In the genomic region with DNA sequence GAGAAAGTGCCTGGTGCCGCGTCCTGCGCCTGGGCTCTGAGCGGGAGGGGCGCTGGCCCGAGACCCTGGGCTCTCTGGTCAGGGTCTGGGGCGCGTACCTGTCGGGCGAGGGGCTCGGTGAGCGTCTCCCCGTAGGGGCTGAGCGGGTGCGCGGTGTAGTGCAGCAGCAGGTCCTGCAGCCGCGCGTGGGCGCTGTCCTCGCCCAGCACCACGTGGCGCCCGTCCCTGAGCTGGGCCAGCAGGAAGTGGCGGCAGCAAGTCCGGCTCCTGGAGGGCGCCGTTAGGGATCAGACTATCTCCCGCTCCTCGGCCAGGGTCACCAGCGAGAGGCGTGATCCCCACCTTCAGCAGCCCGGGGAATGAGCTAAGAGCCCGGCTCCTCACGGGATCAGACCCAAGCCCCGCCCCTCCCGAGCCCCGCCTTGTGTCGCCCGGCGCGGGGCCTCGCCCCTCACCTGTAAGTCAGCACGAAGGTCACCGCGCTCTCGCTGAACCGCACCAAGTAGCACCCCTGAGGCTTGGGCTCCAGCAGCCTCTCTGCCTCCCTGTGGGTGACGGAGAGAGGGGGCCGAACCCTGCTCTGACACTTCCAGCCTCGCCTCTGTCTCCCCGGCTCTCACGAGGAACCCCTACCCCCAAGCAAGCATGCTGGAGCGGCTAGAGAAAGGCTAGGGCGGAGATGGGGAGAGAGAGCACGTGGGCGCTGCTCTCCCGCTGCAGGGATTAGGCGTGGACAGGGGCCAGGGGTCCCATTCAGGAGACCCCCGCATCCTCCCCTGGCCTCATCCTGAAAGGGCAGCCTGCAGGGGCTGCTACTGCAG, we compare ENCODE assay signal across 8 cellular contexts. TPM values are rescaled to one million over a fixed set of nuclear protein-coding genes. Genes with fewer than 3 reads are reported as not detected.
DNase-seq lines count a peak whose midpoint lies in the region; ATAC-seq lines count a peak whose summit lies in the region.

No MANE protein-coding gene starts in this region.

- peaks cover 30 to 33% (median 31%) of the 10 kb centered on the region in 3 donors for H3K4me1 Mint-ChIP-seq in naive B cell

- H3K27me3 Mint-ChIP-seq in naive B cell, result peaks cover 4 to 33% (median 18%) of the 10 kb centered on the region in 3 donors

- peak overlapping the region in 2 of 6 donors; percentile 3 to 56 for H3K27ac Mint-ChIP-seq in naive B cell

- peak; percentile 59 to 70 for DNase-seq in NCI-H2081 (lab: John Stamatoyannopoulos, UW)
- no peak for DNase-seq in NCI-H2081 treated with DMSO at 0.1 percent for 48 hours (lab: John Stamatoyannopoulos, UW)
- peak; percentile 44 for DNase-seq in NCI-H510A (lab: John Stamatoyannopoulos, UW)
- peak; percentile 69 for DNase-seq in activated T-cell treated with anti-CD3 and anti-CD28 coated beads for 4 hours
- peak; percentile 46 for DNase-seq in naive B cell
- DNase-seq in stimulated activated CD8-positive, alpha-beta memory T cell treated with anti-CD3 and anti-CD28 coated beads, Interleukin-7, amount 100 ng/mL, for 48 hours (ENCODE audit: extremely low read depth in 1 of 2, low read depth in 1 of 2), result peak; percentile 55 to 67

- no peaks in the 10 kb centered on the region for H3K9me3 Mint-ChIP-seq in naive B cell

- peak overlapping the region; percentile 7 to 93 (median 84) for H3K4me3 Mint-ChIP-seq in naive B cell

- no peaks in the 10 kb centered on the region for H3K36me3 Mint-ChIP-seq in naive B cell

- ATAC-seq in esophagus mucosa, result peak; percentile 75
- ATAC-seq in naive B cell (ENCODE audit: low read depth in 2 of 2), result peak; percentile 47 to 52
- no peak for ATAC-seq in GM21447 (IDR thresholded peaks at IDR 0.05; ENCODE audit: unreplicated experiment)

RNA-seq across cellular contexts. Expression of a gene that starts 2.7 kb away (rescaled TPM):
- total RNA-seq in esophagus mucosa, result 1.4 TPM
- 1 to 10 TPM in 1 of 6 donors, under 1 TPM in 4, not detected in 1; 0.26 to 1.2 (median 0.31) TPM for polyA plus RNA-seq in naive B cell (ENCODE audit: low read depth in 6 of 6)

RNA-seq across cellular contexts. Expression of a gene that starts 45.0 kb away (rescaled TPM):
- not detected for total RNA-seq in esophagus mucosa
- polyA plus RNA-seq in naive B cell (ENCODE audit: low read depth in 6 of 6), result not detected

RNA-seq across cellular contexts. Expression of a gene that starts 46.6 kb away (rescaled TPM):
- total RNA-seq in esophagus mucosa, result 61.1 TPM
- polyA plus RNA-seq in naive B cell (ENCODE audit: low read depth in 6 of 6), result 10 to 100 TPM; 31.9 to 69.4 (median 38.9) TPM

RNA-seq across cellular contexts. Expression of a gene that starts 46.7 kb away (rescaled TPM):
- total RNA-seq in esophagus mucosa, result 0.16 TPM
- polyA plus RNA-seq in naive B cell (ENCODE audit: low read depth in 6 of 6), result not detected
